23 cellular contexts compared by ENCODE assay signal in the genomic region with DNA sequence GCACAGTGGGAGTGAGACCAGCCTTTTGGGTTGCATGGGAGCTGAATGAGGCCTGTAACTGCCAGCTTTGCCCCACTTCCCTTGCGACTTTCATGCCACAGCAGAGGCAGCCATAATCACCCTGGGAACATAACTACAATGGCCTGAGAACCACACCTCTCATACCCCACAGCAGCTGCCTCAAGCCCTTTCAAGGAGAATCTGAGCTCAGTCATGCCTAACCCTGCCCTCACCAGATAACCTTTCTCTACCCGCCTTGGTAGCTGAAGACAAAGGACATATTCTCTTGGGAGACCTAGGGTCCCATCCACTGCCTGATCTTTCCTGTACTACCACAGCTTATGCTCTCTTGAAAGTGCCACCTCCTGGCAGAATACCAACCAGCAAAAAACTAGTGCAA.
"Had no signal": no experiment of that assay in that cellular context is flagged by ENCODE, and none has a peak within 500 bp of the region (broad histone marks: within the 10 kb centered on the region; RNA-seq: fewer than 3 reads in every experiment).

No MANE protein-coding gene starts in this region.

- H3K4me1 ChIP-seq: foreskin keratinocyte, left ventricle myocardium inferior, psoas muscle, upper lobe of right lung had no signal

- H3K4me2 ChIP-seq: hepatocyte had no signal

- H3K36me3 ChIP-seq: left ventricle myocardium inferior, neutrophil, ovary, upper lobe of right lung, WERI-Rb-1 had no signal

- H3K9me3 ChIP-seq: left ventricle myocardium inferior, neutrophil, ovary, psoas muscle, upper lobe of right lung had no signal

- H3K4me3 Mint-ChIP-seq: activated CD4-positive, alpha-beta T cell treated with anti-CD3 and anti-CD28 coated beads, Interleukin-2, amount 10 ng/mL, durations not matched to agents 7 days and 5 days; activated CD8-positive, alpha-beta T cell treated with anti-CD3 and anti-CD28 coated beads, Interleukin-2, amount 10 ng/mL, durations not matched to agents 7 days and 5 days; activated T-helper 17 cell treated with anti-CD3 and anti-CD28 coated beads, Interleukin-2, amount 50 U/mL, for 72 hours; brain; dendritic cell treated with granulocyte-macrophage colony-stimulating factor and Interleukin-4, amounts not matched to agents 40 ng/mL and 50 ng/mL, for 4 days; immature natural killer cell; naive thymus-derived CD8-positive, alpha-beta T cell had no signal

- H3K27me3 Mint-ChIP-seq: activated CD4-positive, alpha-beta T cell treated with anti-CD3 and anti-CD28 coated beads, Interleukin-2, amount 10 ng/mL, durations not matched to agents 7 days and 5 days; activated T-helper 17 cell treated with anti-CD3 and anti-CD28 coated beads, Interleukin-2, amount 50 U/mL, for 72 hours; dendritic cell treated with granulocyte-macrophage colony-stimulating factor and Interleukin-4, amounts not matched to agents 40 ng/mL and 50 ng/mL, for 4 days had no signal

- H3K4me1 Mint-ChIP-seq: activated CD4-positive, alpha-beta T cell treated with anti-CD3 and anti-CD28 coated beads, Interleukin-2, amount 10 ng/mL, durations not matched to agents 7 days and 5 days; activated T-helper 17 cell treated with anti-CD3 and anti-CD28 coated beads, Interleukin-2, amount 50 U/mL, for 72 hours; brain; immature natural killer cell; naive thymus-derived CD8-positive, alpha-beta T cell had no signal

- DNase-seq: activated CD4-positive, alpha-beta T cell treated with anti-CD3 and anti-CD28 coated beads, Interleukin-2, amount 10 ng/mL, durations not matched to agents 7 days and 5 days; activated CD4-positive, CD25-positive, alpha-beta regulatory T cell treated with anti-CD3 and anti-CD28 coated beads, Interleukin-2, amount 50 U/mL, for 72 hours; activated CD8-positive, alpha-beta T cell treated with anti-CD3 and anti-CD28 coated beads, Interleukin-2, amount 10 ng/mL, durations not matched to agents 7 days and 5 days; aorta; caudate nucleus; effector CD4-positive, alpha-beta T cell; foreskin keratinocyte; immature natural killer cell; left ventricle myocardium inferior; naive thymus-derived CD8-positive, alpha-beta T cell; ovary; psoas muscle; right cardiac atrium; stimulated activated CD4-positive, alpha-beta T cell treated with anti-CD3 and anti-CD28 coated beads, Interleukin-4, amount 100 ng/mL, for 4 hours; stimulated activated naive CD8-positive, alpha-beta T cell treated with anti-CD3 and anti-CD28 coated beads, Interleukin-15, Interleukin-2, amounts not matched to agents 100 U/mL and 50 U/mL, for 24 hours; upper lobe of right lung; WERI-Rb-1 had no signal

- H3K27me3 ChIP-seq: foreskin keratinocyte, hepatocyte, neutrophil, ovary, upper lobe of right lung had no signal

- ATAC-seq: activated CD8-positive, alpha-beta T cell treated with anti-CD3 and anti-CD28 coated beads, Interleukin-2, amount 10 ng/mL, durations not matched to agents 7 days and 5 days; activated naive CD4-positive, alpha-beta T cell treated with anti-CD3 and anti-CD28 coated beads, Interleukin-2, amount 50 U/mL, for 72 hours; activated T-helper 17 cell treated with anti-CD3 and anti-CD28 coated beads, Interleukin-2, amount 50 U/mL, for 72 hours; foreskin keratinocyte; naive thymus-derived CD8-positive, alpha-beta T cell; psoas muscle; right cardiac atrium; stimulated activated naive CD8-positive, alpha-beta T cell treated with anti-CD3 and anti-CD28 coated beads, Interleukin-15, Interleukin-2, amounts not matched to agents 100 U/mL and 50 U/mL, for 24 hours; upper lobe of right lung had no signal

- H3K36me3 Mint-ChIP-seq: brain, immature natural killer cell had no signal

- H3K27ac Mint-ChIP-seq: activated CD4-positive, alpha-beta T cell treated with anti-CD3 and anti-CD28 coated beads, Interleukin-2, amount 10 ng/mL, durations not matched to agents 7 days and 5 days; activated CD8-positive, alpha-beta T cell treated with anti-CD3 and anti-CD28 coated beads, Interleukin-2, amount 10 ng/mL, durations not matched to agents 7 days and 5 days; activated naive CD4-positive, alpha-beta T cell treated with anti-CD3 and anti-CD28 coated beads, Interleukin-2, amount 50 U/mL, for 72 hours; activated T-helper 17 cell treated with anti-CD3 and anti-CD28 coated beads, Interleukin-2, amount 50 U/mL, for 72 hours; brain; dendritic cell treated with granulocyte-macrophage colony-stimulating factor and Interleukin-4, amounts not matched to agents 40 ng/mL and 50 ng/mL, for 4 days; immature natural killer cell; naive thymus-derived CD8-positive, alpha-beta T cell had no signal

- H3K27ac ChIP-seq: foreskin keratinocyte, hepatocyte, left ventricle myocardium inferior, neutrophil, ovary, psoas muscle, upper lobe of right lung, WERI-Rb-1 had no signal

- H3K4me3 ChIP-seq: hepatocyte, left ventricle myocardium inferior, ovary, psoas muscle, upper lobe of right lung had no signal
